In genomic region chr4:17380347-17380746, GRCh38 we compare ENCODE assay signal across 1 cellular context.
TF ChIP-seq lines count a peak whose summit lies in the region.

No MANE protein-coding gene starts in this region.

TF ChIP-seq in HepG2, 621 proteins besides CTCF, POLR2A, EP300 and RAD21 (continued from another document):
- TF ChIP-seq PHF21A (CRISPR knock-in tag; IDR thresholded peaks at IDR 0.05): no peak
- TF ChIP-seq HMGXB4 (CRISPR knock-in tag; IDR thresholded peaks at IDR 0.05; ENCODE audit: borderline replicate concordance in 1 of 2, low read depth in 1 of 2): no peak
- peak; percentile 39; the same call in 1 of the 2 replicates for TF ChIP-seq CEBPB (IDR thresholded peaks at IDR 0.05; ENCODE audit: borderline replicate concordance, low read depth, low read length)
- no peak for TF ChIP-seq ZNF20 (CRISPR knock-in tag; IDR thresholded peaks at IDR 0.05)
